Comparison of ENCODE assay signal across 3 cellular contexts in genomic region chr1:31472311-31472637, GRCh38. TPM values are rescaled to one million over a fixed set of nuclear protein-coding genes. Genes with fewer than 3 reads are reported as not detected.
"Had no signal": no experiment of that assay in that cellular context is flagged by ENCODE, and none has a peak within 500 bp of the region (broad histone marks: within the 10 kb centered on the region; RNA-seq: fewer than 3 reads in every experiment).

No MANE protein-coding gene starts in this region.

RNA-seq across cellular contexts. Expression of gene SERINC2, which starts 59.3 kb away (rescaled TPM):
- total RNA-seq: activated CD4-positive, alpha-beta T cell treated with anti-CD3 and anti-CD28 coated beads, Interleukin-2, amount 10 ng/mL, durations not matched to agents 24 days and 14 days; naive thymus-derived CD8-positive, alpha-beta T cell; T-helper 2 cell treated with Interferon-gamma antibody and Interleukin-4, amounts not matched to agents 100 ng/mL and 5 ng/mL, for 36 hours had no signal
- polyA plus RNA-seq: naive thymus-derived CD8-positive, alpha-beta T cell had no signal
